Comparison of ENCODE assay signal across 22 cellular contexts in the genomic region with DNA sequence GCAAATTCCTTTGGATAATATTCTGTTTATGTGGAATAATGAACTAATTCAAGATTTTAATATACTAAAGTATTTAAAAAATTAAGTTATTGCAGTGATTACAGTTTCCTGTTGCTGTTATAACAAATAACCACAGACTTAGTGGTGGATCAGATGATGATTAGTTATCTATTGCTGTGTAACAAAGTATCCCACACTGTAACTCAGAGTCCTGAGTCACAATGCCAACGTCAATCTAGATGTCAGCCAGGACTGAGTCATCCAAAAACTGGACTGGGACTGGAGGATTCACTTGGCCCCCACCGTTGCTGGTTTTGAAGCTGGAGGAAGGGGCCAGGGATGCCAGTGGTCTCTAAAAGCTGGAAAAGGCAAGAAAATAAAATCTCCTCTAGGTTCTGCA.
DNase-seq lines count a peak whose midpoint lies in the region; TF ChIP-seq lines count a peak whose summit lies in the region.
"Had no signal": no experiment of that assay in that cellular context is flagged by ENCODE, and none has a peak within 500 bp of the region (broad histone marks: within the 10 kb centered on the region; RNA-seq: fewer than 3 reads in every experiment).

No MANE protein-coding gene starts in this region.

- in situ Hi-C loops in SK-MEL-5 (cut with HindIII; ENCODE audit: low pct_unique_long_range_greater_than_20kb, low sequenced_read_pairs), result no loop called here

- H3K36me3 Mint-ChIP-seq in type B pancreatic cell, result no peaks in the 10 kb centered on the region
- H3K36me3 Mint-ChIP-seq: activated CD4-positive, alpha-beta memory T cell treated with anti-CD3 and anti-CD28 coated beads for 36 hours; memory B cell; natural killer cell; WTC11 had no signal

- DNase-seq in HS-27A (ENCODE audit: low read depth) (peak; percentile 19), SK-MEL-5 (ENCODE audit: low read depth, low spot score) (peak; percentile 2), fibroblast of mammary gland (ENCODE audit: low read depth) (peak; percentile 62), renal cortical epithelial cell (ENCODE audit: low read depth) (peak; percentile 32), NCI-H2107 treated with DMSO at 0.1 percent for 48 hours (lab: John Stamatoyannopoulos, UW; ENCODE audit: unreplicated experiment) (no peak), type B pancreatic cell (ENCODE audit: extremely low spot score, unreplicated experiment) (no peak), HEK293T (ENCODE audit: extremely low spot score) (no peak)
- DNase-seq: activated CD4-positive, alpha-beta memory T cell treated with anti-CD3 and anti-CD28 coated beads for 36 hours; activated naive CD4-positive, alpha-beta T cell treated with Interleukin-2 at 50 U/mL for 16 hours; aorta; DND-41; H9; immature natural killer cell; natural killer cell; NCI-H1417 treated with DMSO at 0.1 percent for 48 hours; NCI-H446; SHP77 treated with DMSO at 0.1 percent for 48 hours; stimulated activated CD4-positive, alpha-beta T cell treated with anti-CD3 and anti-CD28 coated beads, Interleukin-2, amount 100 ng/mL, for 48 hours; T-helper 2 cell had no signal

- H3K27ac Mint-ChIP-seq in type B pancreatic cell, result no peak overlapping the region
- H3K27ac Mint-ChIP-seq: activated CD4-positive, alpha-beta memory T cell treated with anti-CD3 and anti-CD28 coated beads for 36 hours; H9; immature natural killer cell; memory B cell; natural killer cell; WTC11 had no signal

- no peak overlapping the region for H3K4me3 Mint-ChIP-seq in type B pancreatic cell
- H3K4me3 Mint-ChIP-seq: activated CD4-positive, alpha-beta memory T cell treated with anti-CD3 and anti-CD28 coated beads for 36 hours; H9; immature natural killer cell; memory B cell; natural killer cell; WTC11 had no signal

- H3K4me1 Mint-ChIP-seq in type B pancreatic cell (ENCODE audit: unreplicated experiment), result peaks cover 9% of the 10 kb centered on the region
- H3K4me1 Mint-ChIP-seq: H9, immature natural killer cell, natural killer cell, WTC11 had no signal

- no peak overlapping the region for H3K4me3 ChIP-seq in fibroblast of mammary gland (ENCODE audit: control insufficient read depth, low read depth, low read length)
- H3K4me3 ChIP-seq: vagina had no signal

- CTCF ChIA-PET in HEK293T (lab: Yijun Ruan, JAX), result no interaction called here

- POLR2A ChIA-PET in HEK293T (lab: Yijun Ruan, JAX), result no interaction called here

- peaks cover 5% of the 10 kb centered on the region for H3K9me3 Mint-ChIP-seq in type B pancreatic cell
- H3K9me3 Mint-ChIP-seq: activated CD4-positive, alpha-beta memory T cell treated with anti-CD3 and anti-CD28 coated beads for 36 hours; H9; memory B cell; WTC11 had no signal

- TF ChIP-seq CTCF in fibroblast of mammary gland (conservative IDR thresholded peaks at IDR 0.05; ENCODE audit: control insufficient read depth, insufficient read depth, low read depth, low read length), result no peak
- no peak for TF ChIP-seq CTCF in type B pancreatic cell (conservative IDR thresholded peaks at IDR 0.05)

- no peaks in the 10 kb centered on the region for H3K27me3 Mint-ChIP-seq in type B pancreatic cell
- H3K27me3 Mint-ChIP-seq: activated CD4-positive, alpha-beta memory T cell treated with anti-CD3 and anti-CD28 coated beads for 36 hours had no signal

TF ChIP-seq in HEK293T, 16 proteins besides CTCF, POLR2A, EP300 and RAD21:
- no peak for TF ChIP-seq LEF1 (IDR thresholded peaks at IDR 0.05; ENCODE audit: borderline replicate concordance)
- no peak for TF ChIP-seq SUZ12 (IDR thresholded peaks at IDR 0.05)
- TF ChIP-seq NFRKB (IDR thresholded peaks at IDR 0.05), result no peak
- TF ChIP-seq L3MBTL2 (conservative IDR thresholded peaks at IDR 0.05), result no peak

Comparison
In these comparisons a context has a peak if more than half of its experiments do, and no peak if none do; other contexts are left out.
1. DNase-seq: peak in HS-27A (single experiment), SK-MEL-5 (single experiment), fibroblast of mammary gland (single experiment) and renal cortical epithelial cell (single experiment); none in NCI-H2107 treated with DMSO at 0.1 percent for 48 hours (single experiment), type B pancreatic cell (single experiment) and HEK293T (single experiment).